In genomic region chr12:94753071-94753779, GRCh38 we compare ENCODE assay signal across 3 cellular contexts.
TF ChIP-seq lines count a peak whose summit lies in the region.

No MANE protein-coding gene starts in this region.

TF ChIP-seq in SK-N-SH, 30 proteins besides CTCF, POLR2A, EP300 and RAD21:
- TF ChIP-seq PBX3 (IDR thresholded peaks at IDR 0.05) (no peak), MXI1 (IDR thresholded peaks at IDR 0.05; ENCODE audit: low read depth, low read length) (no peak), ZBTB33 (IDR thresholded peaks at IDR 0.05; ENCODE audit: borderline replicate concordance, low read depth) (no peak), YY1 (IDR thresholded peaks at IDR 0.05; ENCODE audit: low read depth) (no peak), EZH2phosphoT487 (IDR thresholded peaks at IDR 0.05; ENCODE audit: borderline replicate concordance, low read depth) (no peak), MEF2A (IDR thresholded peaks at IDR 0.05; ENCODE audit: borderline replicate concordance, low read depth) (no peak), NFIC (IDR thresholded peaks at IDR 0.05; ENCODE audit: borderline replicate concordance) (no peak), TAF1 (IDR thresholded peaks at IDR 0.05; ENCODE audit: borderline replicate concordance, low read depth, low read length) (no peak), CHD2 (IDR thresholded peaks at IDR 0.05; ENCODE audit: low read length, partially characterized antibody) (no peak), ELF1 (IDR thresholded peaks at IDR 0.05) (no peak), MAX (IDR thresholded peaks at IDR 0.05; ENCODE audit: low read depth) (no peak), RXRA (IDR thresholded peaks at IDR 0.05; ENCODE audit: borderline replicate concordance, low read depth) (no peak), RCOR1 (IDR thresholded peaks at IDR 0.05; ENCODE audit: low read length) (no peak)

TF ChIP-seq in SK-N-SH treated with all-trans-retinoic acid at 6 μM for 48 hours, 23 proteins besides CTCF, POLR2A, EP300 and RAD21:
- TF ChIP-seq TCF4 (CRISPR knock-in tag; IDR thresholded peaks at IDR 0.05; ENCODE audit: borderline replicate concordance) = no peak
- TF ChIP-seq TOX (CRISPR knock-in tag; IDR thresholded peaks at IDR 0.05; ENCODE audit: borderline replicate concordance) = no peak
- TF ChIP-seq ZNF8 (CRISPR knock-in tag; IDR thresholded peaks at IDR 0.05) = no peak
- no peak for TF ChIP-seq ZC3H10 (CRISPR knock-in tag; IDR thresholded peaks at IDR 0.05)
- TF ChIP-seq CSDC2 (CRISPR knock-in tag; IDR thresholded peaks at IDR 0.05) = no peak
- no peak for TF ChIP-seq OSR1 (CRISPR knock-in tag; IDR thresholded peaks at IDR 0.05)
- no peak for TF ChIP-seq ZNF565 (CRISPR knock-in tag; conservative IDR thresholded peaks at IDR 0.05; ENCODE audit: low read depth)
- no peak for TF ChIP-seq POU6F1 (CRISPR knock-in tag; IDR thresholded peaks at IDR 0.05; ENCODE audit: borderline replicate concordance, low read depth)
- TF ChIP-seq BACH2 (CRISPR knock-in tag; IDR thresholded peaks at IDR 0.05; ENCODE audit: borderline replicate concordance) = no peak
- TF ChIP-seq CSRNP3 (CRISPR knock-in tag; IDR thresholded peaks at IDR 0.05) = no peak
- no peak for TF ChIP-seq SNAI2 (CRISPR knock-in tag; IDR thresholded peaks at IDR 0.05)
- TF ChIP-seq ZFP30 (CRISPR knock-in tag; IDR thresholded peaks at IDR 0.05) = no peak

TF ChIP-seq in K562, 482 proteins besides CTCF, POLR2A, EP300 and RAD21:
- TF ChIP-seq MAFF (IDR thresholded peaks at IDR 0.05; ENCODE audit: low read length) (peak; percentile 52), MAFG (tag; conservative IDR thresholded peaks at IDR 0.05) (peak; percentile 57), MTA2 (IDR thresholded peaks at IDR 0.05; ENCODE audit: low read depth) (no peak), ZNF316 (IDR thresholded peaks at IDR 0.05) (peak; percentile 70), C11orf30 (IDR thresholded peaks at IDR 0.05; ENCODE audit: low read depth) (peak; percentile 61), ZBTB34 (CRISPR knock-in tag; IDR thresholded peaks at IDR 0.05) (no peak), EGR1 (conservative IDR thresholded peaks at IDR 0.05) (no peak), MAFK (IDR thresholded peaks at IDR 0.05; ENCODE audit: low read length) (peak; percentile 25; the same call in 1 of the 2 replicates)
TF ChIP-seq in K562: peak in this region for 5.
